In genomic region chrX:10025742-10026493, GRCh38 we compare ENCODE assay signal across 1 cellular context.
TF ChIP-seq lines count a peak whose summit lies in the region.

No MANE protein-coding gene starts in this region.

TF ChIP-seq in WTC11, 78 proteins besides CTCF, POLR2A, EP300 and RAD21 (continued from another document):
- TF ChIP-seq ZNF532 (CRISPR knock-in tag; IDR thresholded peaks at IDR 0.05; ENCODE audit: borderline replicate concordance): no peak
- TF ChIP-seq ATF2 (CRISPR knock-in tag; IDR thresholded peaks at IDR 0.05; ENCODE audit: borderline replicate concordance, low read depth): no peak
- TF ChIP-seq GTF2I (CRISPR knock-in tag; conservative IDR thresholded peaks at IDR 0.05): no peak
- TF ChIP-seq NR3C1 (CRISPR knock-in tag; conservative IDR thresholded peaks at IDR 0.05; ENCODE audit: low read depth): no peak
- TF ChIP-seq SP1 (CRISPR knock-in tag; conservative IDR thresholded peaks at IDR 0.05): no peak
- TF ChIP-seq USF2 (CRISPR knock-in tag; IDR thresholded peaks at IDR 0.05): peak; percentile 64
- no peak for TF ChIP-seq CREM (CRISPR knock-in tag; IDR thresholded peaks at IDR 0.05)
- TF ChIP-seq CDX4 (CRISPR knock-in tag; IDR thresholded peaks at IDR 0.05; ENCODE audit: borderline replicate concordance): no peak
TF ChIP-seq in WTC11: peak in this region for 2.
